ENCODE assay signal across 9 cellular contexts in genomic region chr9:93059097-93059959, GRCh38. TPM values are rescaled to one million over a fixed set of nuclear protein-coding genes. Genes with fewer than 3 reads are reported as not detected.
DNase-seq lines count a peak whose midpoint lies in the region; ATAC-seq and TF ChIP-seq lines count a peak whose summit lies in the region.
"Had no signal": no experiment of that assay in that cellular context is flagged by ENCODE, and none has a peak within 500 bp of the region (broad histone marks: within the 10 kb centered on the region; RNA-seq: fewer than 3 reads in every experiment).

No MANE protein-coding gene starts in this region.

- H3K4me1 ChIP-seq in liver (ENCODE audit: control insufficient read depth in 4 of 4, insufficient read depth in 4 of 4, low read length in 3 of 4) (peaks cover 9 to 40% (median 30%) of the 10 kb centered on the region in 4 donors), upper lobe of left lung (peaks cover 22 to 36% (median 33%) of the 10 kb centered on the region in 4 donors)

- no peaks in the 10 kb centered on the region for H3K27me3 Mint-ChIP-seq in activated naive CD4-positive, alpha-beta T cell treated with anti-CD3 and anti-CD28 coated beads, Interleukin-2, amount 50 U/mL, for 24 hours

- 40% methylated on average over 46 of the region's 46 CpGs for WGBS in liver
- WGBS in upper lobe of left lung, 2 donors = 41 to 54% methylated on average over 18 to 29 of the region's 46 CpGs

- peak; percentile 14 for ATAC-seq in GM19025 (IDR thresholded peaks at IDR 0.05; ENCODE audit: low read depth, unreplicated experiment)
- ATAC-seq in upper lobe of left lung (ENCODE audit: low FRiP score in 2 of 2) = no peak
- no peak for ATAC-seq in HG03354 (IDR thresholded peaks at IDR 0.05; ENCODE audit: poor library complexity, severe bottlenecking, unreplicated experiment)
- no peak for ATAC-seq in GM21717 (IDR thresholded peaks at IDR 0.05; ENCODE audit: unreplicated experiment)

- TF ChIP-seq CTCF in liver (IDR thresholded peaks at IDR 0.05; ENCODE audit: low read depth, low read length, missing input control) = no peak
- no peak for TF ChIP-seq CTCF in upper lobe of left lung (IDR thresholded peaks at IDR 0.05)

- no peaks in the 10 kb centered on the region for H3K36me3 Mint-ChIP-seq in activated naive CD4-positive, alpha-beta T cell treated with anti-CD3 and anti-CD28 coated beads, Interleukin-2, amount 50 U/mL, for 24 hours

- peak overlapping the region; percentile 31 to 71 (median 61) for H3K4me3 ChIP-seq in liver (ENCODE audit: low read depth in 1 of 3, low read length in 3 of 3)
- H3K4me3 ChIP-seq in upper lobe of left lung = peak overlapping the region; percentile 52 to 66 (median 62)

- in situ Hi-C loops in KBM-7 (cut with MboI; ENCODE audit: low pct_unique_long_range_greater_than_20kb, low sequenced_read_pairs) = no loop called here

- H3K4me3 Mint-ChIP-seq in activated naive CD4-positive, alpha-beta T cell treated with anti-CD3 and anti-CD28 coated beads, Interleukin-2, amount 50 U/mL, for 24 hours = peak overlapping the region; percentile 88

- H3K36me3 ChIP-seq in liver (ENCODE audit: control insufficient read depth in 4 of 4, insufficient read depth in 3 of 4, low read depth in 1 of 4, low read length in 3 of 4) (no peaks in the 10 kb centered on the region), upper lobe of left lung (no peaks in the 10 kb centered on the region)

- H3K27ac ChIP-seq in liver (ENCODE audit: low read depth in 1 of 2, low read length in 2 of 2) (peak overlapping the region; percentile 62), upper lobe of left lung (peak overlapping the region; percentile 8 to 87 (median 64))

- H3K27me3 ChIP-seq in liver (ENCODE audit: control insufficient read depth in 4 of 4, insufficient read depth in 4 of 4, low read length in 3 of 4) = no peaks in the 10 kb centered on the region
- no peaks in the 10 kb centered on the region for H3K27me3 ChIP-seq in upper lobe of left lung

- DNase-seq in KBM-7 (peak; percentile 62), upper lobe of left lung (peak in 1 of 2 donors; percentile 51), DMS114 treated with DMSO at 0.1 percent for 48 hours (lab: John Stamatoyannopoulos, UW; ENCODE audit: unreplicated experiment) (no peak)

- peak overlapping the region; percentile 42 to 48 for H3K9ac ChIP-seq in liver (ENCODE audit: low read depth in 1 of 2, low read length in 2 of 2)

- H3K4me1 Mint-ChIP-seq in activated naive CD4-positive, alpha-beta T cell treated with anti-CD3 and anti-CD28 coated beads, Interleukin-2, amount 50 U/mL, for 24 hours = peaks cover 69% of the 10 kb centered on the region

- no peak for TF ChIP-seq RAD21 in liver (IDR thresholded peaks at IDR 0.05)

- no peaks in the 10 kb centered on the region for H3K9me3 Mint-ChIP-seq in activated naive CD4-positive, alpha-beta T cell treated with anti-CD3 and anti-CD28 coated beads, Interleukin-2, amount 50 U/mL, for 24 hours

- H3K9me3 ChIP-seq in liver (ENCODE audit: control insufficient read depth in 4 of 4, low read length in 3 of 4) (no peaks in the 10 kb centered on the region), upper lobe of left lung (no peaks in the 10 kb centered on the region)

- TF ChIP-seq POLR2A in upper lobe of left lung (IDR thresholded peaks at IDR 0.05) = no peak

- no peak for TF ChIP-seq EP300 in upper lobe of left lung (IDR thresholded peaks at IDR 0.05)

- peak overlapping the region; percentile 98 for H3K27ac Mint-ChIP-seq in activated naive CD4-positive, alpha-beta T cell treated with anti-CD3 and anti-CD28 coated beads, Interleukin-2, amount 50 U/mL, for 24 hours

TF ChIP-seq in liver, 16 proteins besides CTCF, POLR2A, EP300 and RAD21:
- TF ChIP-seq YY1 (IDR thresholded peaks at IDR 0.05) = no peak
- no peak for TF ChIP-seq HNF4G (IDR thresholded peaks at IDR 0.05)
- no peak for TF ChIP-seq NR2F2 (IDR thresholded peaks at IDR 0.05)

RNA-seq across cellular contexts. Expression of gene SUSD3, which starts 0.8 kb away (rescaled TPM):
- 1 to 10 TPM; 4.1 to 9.7 TPM for total RNA-seq in liver
- 10 to 100 TPM; 13.9 to 19.2 TPM for polyA plus RNA-seq in liver
- total RNA-seq in upper lobe of left lung = 10 to 100 TPM in 1 of 6 donors, 1 to 10 TPM in 5; 3.9 to 17.8 (median 5.2) TPM
- total RNA-seq: myocyte had no signal

RNA-seq across cellular contexts. Expression of gene CARD19, which starts 36.7 kb away (rescaled TPM):
- total RNA-seq in liver (10 to 100 TPM; 13.0 to 15.5 TPM), upper lobe of left lung (10 to 100 TPM; 34.7 to 92.3 (median 41.7) TPM)
- polyA plus RNA-seq in liver = 10 to 100 TPM; 17.2 to 18.2 TPM
